ENCODE assay signal across 10 cellular contexts in genomic region chr20:3798405-3798768, GRCh38. TPM values are rescaled to one million over a fixed set of nuclear protein-coding genes. Genes with fewer than 3 reads are reported as not detected.
A peak's percentile ranks its signal among the peaks of the same experiment; 100 is the strongest.
DNase-seq lines count a peak whose midpoint lies in the region; ATAC-seq and TF ChIP-seq lines count a peak whose summit lies in the region.
"Had no signal": no experiment of that assay in that cellular context is flagged by ENCODE, and none has a peak within 500 bp of the region (broad histone marks: within the 10 kb centered on the region; RNA-seq: fewer than 3 reads in every experiment).

No MANE protein-coding gene starts in this region.

- no peak overlapping the region for H3K4me3 ChIP-seq in liver (ENCODE audit: low read depth in 1 of 3, low read length in 3 of 3)
- H3K4me3 ChIP-seq in suprapubic skin: peak overlapping the region; percentile 65
- H3K4me3 ChIP-seq in uterus: no peak overlapping the region

- no peak for TF ChIP-seq POLR2A in suprapubic skin (IDR thresholded peaks at IDR 0.05)
- TF ChIP-seq POLR2A in uterus (IDR thresholded peaks at IDR 0.05): no peak

- intact Hi-C loops in activated naive CD4-positive, alpha-beta T cell treated with anti-CD3 and anti-CD28 coated beads for 36 hours (cut with micrococcal nuclease): loop anchor here (5.0 kb wide), 1 partner anchor 109 kb away; no protein-coding TSS in a partner anchor
- intact Hi-C loops in uterus (cut with DNase I; ENCODE audit: low total_unique reads): no loop called here

- H3K27ac ChIP-seq in liver (ENCODE audit: low read depth in 1 of 2, low read length in 2 of 2) (peak overlapping the region; percentile 81 to 82), suprapubic skin (no peak overlapping the region), uterus (peak overlapping the region in 1 of 2 donors; percentile 58)

- 64% methylated on average over 5 of the region's 5 CpGs for WGBS in liver
- 58% methylated on average over 5 of the region's 5 CpGs for WGBS in suprapubic skin

- peaks cover 12 to 42% (median 29%) of the 10 kb centered on the region in 4 donors for H3K4me1 ChIP-seq in liver (ENCODE audit: control insufficient read depth in 4 of 4, insufficient read depth in 4 of 4, low read length in 3 of 4)
- peaks cover 74% of the 10 kb centered on the region for H3K4me1 ChIP-seq in suprapubic skin
- H3K4me1 ChIP-seq in uterus: peaks cover 0 to 6% of the 10 kb centered on the region in 2 donors

- peak overlapping the region; percentile 21 to 43 for H3K9ac ChIP-seq in liver (ENCODE audit: low read depth in 1 of 2, low read length in 2 of 2)

- no peak for TF ChIP-seq EP300 in suprapubic skin (IDR thresholded peaks at IDR 0.05)

- TF ChIP-seq CTCF in liver (IDR thresholded peaks at IDR 0.05; ENCODE audit: low read depth, low read length, missing input control): no peak
- TF ChIP-seq CTCF in suprapubic skin (IDR thresholded peaks at IDR 0.05): no peak
- TF ChIP-seq CTCF in uterus (IDR thresholded peaks at IDR 0.05): no peak

- H3K4me1 Mint-ChIP-seq in activated naive CD4-positive, alpha-beta T cell treated with anti-CD3 and anti-CD28 coated beads for 36 hours (ENCODE audit: low read depth): peaks cover 58% of the 10 kb centered on the region
- H3K4me1 Mint-ChIP-seq in activated naive CD8-positive, alpha-beta T cell treated with anti-CD3 and anti-CD28 coated beads for 36 hours: peaks cover 51% of the 10 kb centered on the region

- H3K9me3 ChIP-seq in liver (ENCODE audit: control insufficient read depth in 4 of 4, low read length in 3 of 4) (no peaks in the 10 kb centered on the region), suprapubic skin (no peaks in the 10 kb centered on the region), uterus (no peaks in the 10 kb centered on the region)
- H3K9me3 ChIP-seq: breast epithelium had no signal

- no peaks in the 10 kb centered on the region for H3K27me3 Mint-ChIP-seq in activated naive CD4-positive, alpha-beta T cell treated with anti-CD3 and anti-CD28 coated beads for 36 hours (ENCODE audit: low read depth)
- H3K27me3 Mint-ChIP-seq in activated naive CD8-positive, alpha-beta T cell treated with anti-CD3 and anti-CD28 coated beads for 36 hours: no peaks in the 10 kb centered on the region

- peaks cover 49% of the 10 kb centered on the region for H3K36me3 Mint-ChIP-seq in activated naive CD4-positive, alpha-beta T cell treated with anti-CD3 and anti-CD28 coated beads for 36 hours (ENCODE audit: low read depth)
- peaks cover 38% of the 10 kb centered on the region for H3K36me3 Mint-ChIP-seq in activated naive CD8-positive, alpha-beta T cell treated with anti-CD3 and anti-CD28 coated beads for 36 hours

- ATAC-seq in HG03442 (IDR thresholded peaks at IDR 0.05; ENCODE audit: unreplicated experiment): no peak

- H3K9me3 Mint-ChIP-seq in activated naive CD4-positive, alpha-beta T cell treated with anti-CD3 and anti-CD28 coated beads for 36 hours: no peaks in the 10 kb centered on the region
- no peaks in the 10 kb centered on the region for H3K9me3 Mint-ChIP-seq in activated naive CD8-positive, alpha-beta T cell treated with anti-CD3 and anti-CD28 coated beads for 36 hours

- H3K27me3 ChIP-seq in liver (ENCODE audit: control insufficient read depth in 4 of 4, insufficient read depth in 4 of 4, low read length in 3 of 4) (no peaks in the 10 kb centered on the region), suprapubic skin (no peaks in the 10 kb centered on the region), uterus (no peaks in the 10 kb centered on the region)
- H3K27me3 ChIP-seq: breast epithelium had no signal

- H3K36me3 ChIP-seq in liver (ENCODE audit: control insufficient read depth in 4 of 4, insufficient read depth in 3 of 4, low read depth in 1 of 4, low read length in 3 of 4): peaks cover 0 to 4% (median 1%) of the 10 kb centered on the region in 4 donors
- H3K36me3 ChIP-seq in suprapubic skin: peaks cover 35% of the 10 kb centered on the region
- no peaks in the 10 kb centered on the region for H3K36me3 ChIP-seq in uterus
- H3K36me3 ChIP-seq: breast epithelium had no signal

- CTCF ChIA-PET in activated naive CD4-positive, alpha-beta T cell treated with anti-CD3 and anti-CD28 coated beads for 36 hours (lab: Charles Lee): interaction anchor here (1.0 kb wide), 1 partner anchor 22 kb away, joined by 3 read pairs; the partner anchor contains the start of gene AP5S1

- TF ChIP-seq RAD21 in liver (IDR thresholded peaks at IDR 0.05): no peak

- H3K4me3 Mint-ChIP-seq in activated naive CD4-positive, alpha-beta T cell treated with anti-CD3 and anti-CD28 coated beads for 36 hours: peak overlapping the region; percentile 94
- H3K4me3 Mint-ChIP-seq in activated naive CD8-positive, alpha-beta T cell treated with anti-CD3 and anti-CD28 coated beads for 36 hours: peak overlapping the region; percentile 98

- H3K27ac Mint-ChIP-seq in activated naive CD4-positive, alpha-beta T cell treated with anti-CD3 and anti-CD28 coated beads for 36 hours: peak overlapping the region; percentile 94
- H3K27ac Mint-ChIP-seq in activated naive CD8-positive, alpha-beta T cell treated with anti-CD3 and anti-CD28 coated beads for 36 hours: peak overlapping the region; percentile 94

- no peak for DNase-seq in activated naive CD4-positive, alpha-beta T cell treated with anti-CD3 and anti-CD28 coated beads for 36 hours
- DNase-seq in activated naive CD4-positive, alpha-beta T cell treated with anti-CD3 and anti-CD28 coated beads, Interleukin-2, amount 50 U/mL, for 16 hours: no peak
- DNase-seq in activated naive CD8-positive, alpha-beta T cell treated with anti-CD3 and anti-CD28 coated beads for 36 hours: no peak
- DNase-seq in suprapubic skin (ENCODE audit: low spot score in 2 of 2) (peak in 1 of 2 donors; percentile 65), CD1c-positive myeloid dendritic cell (ENCODE audit: extremely low spot score) (no peak), uterus (no peak)
- DNase-seq: stimulated activated CD4-positive, alpha-beta T cell treated with anti-CD3 and anti-CD28 coated beads, Interleukin-2, amount 100 ng/mL, for 48 hours had no signal

TF ChIP-seq in liver, 16 proteins besides CTCF, POLR2A, EP300 and RAD21 (continues in another document):
- TF ChIP-seq NR2F2 (IDR thresholded peaks at IDR 0.05): no peak
- no peak for TF ChIP-seq GABPA (IDR thresholded peaks at IDR 0.05 in 1 of 2, conservative IDR thresholded peaks at IDR 0.05 in 1 of 2)
- no peak for TF ChIP-seq TAF1 (conservative IDR thresholded peaks at IDR 0.05)

RNA-seq across cellular contexts. Expression of gene CDC25B, which starts 2.3 kb away (rescaled TPM):
- 10 to 100 TPM; 94.8 to 97.7 TPM for total RNA-seq in activated naive CD4-positive, alpha-beta T cell treated with anti-CD3 and anti-CD28 coated beads for 36 hours
- total RNA-seq in activated naive CD8-positive, alpha-beta T cell treated with anti-CD3 and anti-CD28 coated beads for 36 hours: 10 to 100 TPM; 54.6 to 60.9 TPM
- total RNA-seq in liver: 10 to 100 TPM in 1 of 2 donors, 1 to 10 TPM in 1; 4.4 to 11.9 TPM
- polyA plus RNA-seq in liver: 10 to 100 TPM in 1 of 2 donors, 1 to 10 TPM in 1; 6.5 to 12.9 TPM
- total RNA-seq in suprapubic skin: 10 to 100 TPM; 12.7 to 34.4 (median 23.3) TPM
- total RNA-seq in uterus: 10 to 100 TPM; 13.2 to 72.8 (median 25.5) TPM

RNA-seq across cellular contexts. Expression of gene CENPB, which starts 11.8 kb away (rescaled TPM):
- total RNA-seq in activated naive CD4-positive, alpha-beta T cell treated with anti-CD3 and anti-CD28 coated beads for 36 hours: 10 to 100 TPM; 29.1 to 30.3 TPM
- total RNA-seq in activated naive CD8-positive, alpha-beta T cell treated with anti-CD3 and anti-CD28 coated beads for 36 hours: 10 to 100 TPM; 54.6 to 59.0 TPM
- total RNA-seq in liver (10 to 100 TPM; 20.3 to 30.5 TPM), suprapubic skin (10 to 100 TPM; 57.0 to 81.4 (median 66.4) TPM), uterus (100 to 1,000 TPM in 2 of 4 donors, 10 to 100 TPM in 2; 18.2 to 127 (median 85.2) TPM)
- polyA plus RNA-seq in liver: 10 to 100 TPM in 1 of 2 donors, 1 to 10 TPM in 1; 4.5 to 32.4 TPM

RNA-seq across cellular contexts. Expression of gene SPEF1, which starts 17.1 kb away (rescaled TPM):
- total RNA-seq in activated naive CD4-positive, alpha-beta T cell treated with anti-CD3 and anti-CD28 coated beads for 36 hours: not detected
- under 1 TPM; 0.12 to 0.23 TPM for total RNA-seq in activated naive CD8-positive, alpha-beta T cell treated with anti-CD3 and anti-CD28 coated beads for 36 hours
- total RNA-seq in liver (not detected), suprapubic skin (not detected), uterus (1 to 10 TPM in 1 of 4 donors, under 1 TPM in 2, not detected in 1; 0.26 to 1.3 (median 0.37) TPM)
- polyA plus RNA-seq in liver: not detected

RNA-seq across cellular contexts. Expression of gene AP5S1, which starts 22.0 kb away (rescaled TPM):
- 1 to 10 TPM; 8.0 to 8.2 TPM for total RNA-seq in activated naive CD4-positive, alpha-beta T cell treated with anti-CD3 and anti-CD28 coated beads for 36 hours
- 10 to 100 TPM; 11.1 to 11.7 TPM for total RNA-seq in activated naive CD8-positive, alpha-beta T cell treated with anti-CD3 and anti-CD28 coated beads for 36 hours
- total RNA-seq in liver (10 to 100 TPM in 1 of 2 donors, 1 to 10 TPM in 1; 9.2 to 14.5 TPM), suprapubic skin (10 to 100 TPM in 3 of 4 donors, 1 to 10 TPM in 1; 7.7 to 18.3 (median 14.3) TPM), uterus (10 to 100 TPM in 2 of 4 donors, 1 to 10 TPM in 1, under 1 TPM in 1; under 0.01 to 18.6 (median 9.5) TPM)
- 10 to 100 TPM in 1 of 2 donors, 1 to 10 TPM in 1; 9.1 to 13.1 TPM for polyA plus RNA-seq in liver

RNA-seq across cellular contexts. Expression of gene ADISSP, which starts 30.8 kb away (rescaled TPM):
- total RNA-seq in activated naive CD4-positive, alpha-beta T cell treated with anti-CD3 and anti-CD28 coated beads for 36 hours: 10 to 100 TPM; 47.9 to 50.4 TPM
- 10 to 100 TPM; 63.5 to 63.8 TPM for total RNA-seq in activated naive CD8-positive, alpha-beta T cell treated with anti-CD3 and anti-CD28 coated beads for 36 hours
- total RNA-seq in liver: 10 to 100 TPM in 1 of 2 donors, 1 to 10 TPM in 1; 3.8 to 27.3 TPM
- polyA plus RNA-seq in liver: 10 to 100 TPM in 1 of 2 donors, 1 to 10 TPM in 1; 9.9 to 10.8 TPM
- total RNA-seq in suprapubic skin: 10 to 100 TPM in 3 of 4 donors, 1 to 10 TPM in 1; 8.4 to 20.3 (median 18.9) TPM
- 10 to 100 TPM in 3 of 4 donors, 1 to 10 TPM in 1; 4.1 to 45.9 (median 34.8) TPM for total RNA-seq in uterus
